In genomic region chr11:56886465-56886864, GRCh38 we compare ENCODE assay signal across 23 cellular contexts.
"Had no signal": no experiment of that assay in that cellular context is flagged by ENCODE, and none has a peak within 500 bp of the region (broad histone marks: within the 10 kb centered on the region; RNA-seq: fewer than 3 reads in every experiment).

No MANE protein-coding gene starts in this region.

- DNase-seq: activated CD4-positive, alpha-beta memory T cell treated with anti-CD3 and anti-CD28 coated beads, Interleukin-2, amount 10 ng/mL, durations not matched to agents 7 days and 5 days; activated CD4-positive, alpha-beta T cell treated with anti-CD3 and anti-CD28 coated beads for 36 hours; activated CD4-positive, alpha-beta T cell treated with anti-CD3 and anti-CD28 coated beads, Interleukin-2, amount 50 U/mL, for 1 hour; activated gamma-delta T cell; activated naive CD4-positive, alpha-beta T cell treated with anti-CD3 and anti-CD28 coated beads for 36 hours; activated T-cell treated with anti-CD3 and anti-CD28 coated beads for 4 hours; activated T-cell treated with anti-CD3 and anti-CD28 coated beads, Interleukin-2, amount 50 U/mL, for 48 hours; brain microvascular endothelial cell; Kasumi-1; NCI-H1105 treated with DMSO at 0.1 percent for 48 hours; NCI-H1436 treated with DMSO at 0.1 percent for 48 hours; NCI-H187; NCI-H2081; NCI-H524; Peyer's patch; Right ventricle myocardium superior; SJCRH30; SK-N-SH; T-helper 1 cell; WERI-Rb-1 had no signal

- H3K27ac ChIP-seq: brain microvascular endothelial cell, cardiac muscle cell, Peyer's patch, RWPE1, SJCRH30, WERI-Rb-1 had no signal

- H3K4me2 ChIP-seq: SK-N-SH had no signal

- ATAC-seq: activated CD4-positive, alpha-beta T cell treated with anti-CD3 and anti-CD28 coated beads for 36 hours; activated T-helper 17 cell treated with anti-CD3 and anti-CD28 coated beads, Interleukin-2, amount 50 U/mL, for 72 hours had no signal

- H3K4me3 ChIP-seq: cardiac muscle cell, Peyer's patch, SJCRH30 had no signal

- H3K9me2 ChIP-seq: SK-N-SH had no signal

- H3K4me1 ChIP-seq: SJCRH30 had no signal

- H3K9me3 ChIP-seq: Peyer's patch, SJCRH30, SK-N-SH had no signal

- H3K36me3 ChIP-seq: brain microvascular endothelial cell, cardiac muscle cell, Peyer's patch, SJCRH30, WERI-Rb-1 had no signal

- H3K9ac ChIP-seq: SK-N-SH had no signal

- H3K27me3 ChIP-seq: brain microvascular endothelial cell, cardiac muscle cell, Peyer's patch, SJCRH30 had no signal
